Comparison of ENCODE assay signal across 9 cellular contexts in genomic region chr20:57432480-57432873, GRCh38. TPM values are rescaled to one million over a fixed set of nuclear protein-coding genes. Genes with fewer than 3 reads are reported as not detected.
A peak's percentile ranks its signal among the peaks of the same experiment; 100 is the strongest.
DNase-seq lines count a peak whose midpoint lies in the region; ATAC-seq and TF ChIP-seq lines count a peak whose summit lies in the region.
"Had no signal": no experiment of that assay in that cellular context is flagged by ENCODE, and none has a peak within 500 bp of the region (broad histone marks: within the 10 kb centered on the region; RNA-seq: fewer than 3 reads in every experiment).

No MANE protein-coding gene starts in this region.

- TF ChIP-seq POLR2A in spleen (IDR thresholded peaks at IDR 0.05): no peak

- H3K9me3 Mint-ChIP-seq in activated T-cell treated with anti-CD3 and anti-CD28 coated beads, Interleukin-2, amount 50 U/mL, for 24 hours: no peaks in the 10 kb centered on the region
- H3K9me3 Mint-ChIP-seq in Caco-2 (ENCODE audit: unreplicated experiment): peaks cover 10% of the 10 kb centered on the region

- H3K9me3 ChIP-seq in OCI-LY7 (ENCODE audit: low read length): peaks cover 6% of the 10 kb centered on the region; the same call in 1 of the 2 replicates
- no peaks in the 10 kb centered on the region for H3K9me3 ChIP-seq in effector memory CD4-positive, alpha-beta T cell (ENCODE audit: control insufficient read depth, low read length)
- H3K9me3 ChIP-seq in spleen: peaks cover 0 to 3% (median 0%) of the 10 kb centered on the region in 8 donors
- 0 out of 2 replicates have a peak, but pooled peaks cover 2% of the 10 kb centered on the region for H3K9me3 ChIP-seq in Caco-2
- H3K9me3 ChIP-seq: vagina had no signal

- H3K27ac ChIP-seq in OCI-LY7 (ENCODE audit: low read depth, low read length, poor library complexity, severe bottlenecking) (peak overlapping the region; percentile 86), spleen (peak overlapping the region; percentile 63 to 90 (median 82))
- peak overlapping the region; percentile 50 for H3K27ac ChIP-seq in effector memory CD4-positive, alpha-beta T cell (ENCODE audit: insufficient read depth, low read length, poor library complexity, severe bottlenecking)
- H3K27ac ChIP-seq: vagina had no signal

- no peaks in the 10 kb centered on the region for H3K27me3 Mint-ChIP-seq in activated T-cell treated with anti-CD3 and anti-CD28 coated beads, Interleukin-2, amount 50 U/mL, for 24 hours
- peaks cover 15% of the 10 kb centered on the region for H3K27me3 Mint-ChIP-seq in Caco-2 (ENCODE audit: insufficient read depth, unreplicated experiment)

- H3K27me3 ChIP-seq in effector memory CD4-positive, alpha-beta T cell (replicated peaks; ENCODE audit: control insufficient read depth, insufficient read depth, low read length, poor library complexity, severe bottlenecking): no peaks in the 10 kb centered on the region
- H3K27me3 ChIP-seq in spleen (replicated peaks in 1 of 7) (no peaks in the 10 kb centered on the region), Caco-2 (replicated peaks; ENCODE audit: control insufficient read depth, insufficient read depth, low read length) (no peaks in the 10 kb centered on the region; the same call in 1 of the 2 replicates)
- H3K27me3 ChIP-seq: vagina had no signal

- TF ChIP-seq CTCF in OCI-LY7 (conservative IDR thresholded peaks at IDR 0.05; ENCODE audit: low read length): no peak
- no peak for TF ChIP-seq CTCF in spleen (IDR thresholded peaks at IDR 0.05 in 8 of 11, conservative IDR thresholded peaks at IDR 0.05 in 3 of 11)
- TF ChIP-seq CTCF in Caco-2 (IDR thresholded peaks at IDR 0.05; ENCODE audit: insufficient read depth in 1 of 2, low read depth in 1 of 2, low read length in 1 of 2, severe bottlenecking in 1 of 2, unreplicated experiment in 1 of 2): no peak

- ATAC-seq in HG02759 (IDR thresholded peaks at IDR 0.05; ENCODE audit: unreplicated experiment): no peak

- CTCF ChIA-PET in OCI-LY7 (lab: Charles Lee; ENCODE audit: unreplicated experiment): interaction anchor here (0.6 kb wide), 1 partner anchor 140 kb away, joined by 3 read pairs; no protein-coding TSS in a partner anchor
- CTCF ChIA-PET in Caco-2 (lab: Charles Lee): interaction anchor here (0.6 kb wide), 1 partner anchor 138 kb away, joined by 3 read pairs; no protein-coding TSS in a partner anchor

- H3K4me3 ChIP-seq in OCI-LY7 (ENCODE audit: low read depth, low read length, poor library complexity, severe bottlenecking): peak overlapping the region; percentile 30
- H3K4me3 ChIP-seq in effector memory CD4-positive, alpha-beta T cell (ENCODE audit: insufficient read depth, low read depth, low read length, poor library complexity, severe bottlenecking): peak overlapping the region; percentile 9
- H3K4me3 ChIP-seq in spleen: peak overlapping the region in 1 of 8 donors; percentile 35
- no peak overlapping the region for H3K4me3 ChIP-seq in Caco-2 (ENCODE audit: low read depth, low read length)
- H3K4me3 ChIP-seq: vagina had no signal

- H4K20me1 ChIP-seq in OCI-LY7 (ENCODE audit: insufficient read depth, low read length): no peaks in the 10 kb centered on the region

- H3K36me3 Mint-ChIP-seq in activated T-cell treated with anti-CD3 and anti-CD28 coated beads, Interleukin-2, amount 50 U/mL, for 24 hours (ENCODE audit: low read depth): peaks cover 3% of the 10 kb centered on the region
- no peaks in the 10 kb centered on the region for H3K36me3 Mint-ChIP-seq in Caco-2 (ENCODE audit: insufficient read depth, unreplicated experiment)

- peaks cover 75% of the 10 kb centered on the region for H3K4me1 ChIP-seq in OCI-LY7 (ENCODE audit: insufficient read depth, low read length, poor library complexity, severe bottlenecking)
- peaks cover 48% of the 10 kb centered on the region for H3K4me1 ChIP-seq in effector memory CD4-positive, alpha-beta T cell (ENCODE audit: control insufficient read depth, insufficient read depth, low read length, poor library complexity, severe bottlenecking)
- H3K4me1 ChIP-seq in spleen: peaks cover 39 to 95% (median 78%) of the 10 kb centered on the region in 6 donors
- peaks cover 7% of the 10 kb centered on the region; the same call in 1 of the 2 replicates for H3K4me1 ChIP-seq in Caco-2

- H3K9me2 ChIP-seq in OCI-LY7 (ENCODE audit: insufficient read depth, low read length): no peaks in the 10 kb centered on the region

- peak overlapping the region; percentile 89 for H3K27ac Mint-ChIP-seq in activated T-cell treated with anti-CD3 and anti-CD28 coated beads, Interleukin-2, amount 50 U/mL, for 24 hours
- H3K27ac Mint-ChIP-seq in Caco-2 (ENCODE audit: unreplicated experiment): no peak overlapping the region

- peak overlapping the region; percentile 62 for H3K4me2 ChIP-seq in OCI-LY7 (ENCODE audit: low read length)

- H3K36me3 ChIP-seq in OCI-LY7 (ENCODE audit: insufficient read depth, low read length): no peaks in the 10 kb centered on the region
- H3K36me3 ChIP-seq in effector memory CD4-positive, alpha-beta T cell (ENCODE audit: control insufficient read depth, insufficient read depth, low read length): no peaks in the 10 kb centered on the region
- H3K36me3 ChIP-seq in spleen: no peaks in the 10 kb centered on the region
- no peaks in the 10 kb centered on the region for H3K36me3 ChIP-seq in Caco-2 (ENCODE audit: control insufficient read depth, insufficient read depth, low read length)
- H3K36me3 ChIP-seq: vagina had no signal

- H2AFZ ChIP-seq in OCI-LY7 (ENCODE audit: low read length): peak overlapping the region; percentile 27; the same call in 1 of the 2 replicates

- WGBS in spleen, 5 donors: 58 to 71% (median 68%) methylated on average over 7 of the region's 7 CpGs

- H3K4me3 Mint-ChIP-seq in activated T-cell treated with anti-CD3 and anti-CD28 coated beads, Interleukin-2, amount 50 U/mL, for 24 hours: peak overlapping the region; percentile 20
- H3K4me3 Mint-ChIP-seq in Caco-2 (ENCODE audit: unreplicated experiment): no peak overlapping the region

- H3K4me1 Mint-ChIP-seq in activated T-cell treated with anti-CD3 and anti-CD28 coated beads, Interleukin-2, amount 50 U/mL, for 24 hours (ENCODE audit: low read depth): peaks cover 58% of the 10 kb centered on the region
- no peaks in the 10 kb centered on the region for H3K4me1 Mint-ChIP-seq in Caco-2 (ENCODE audit: low read depth, unreplicated experiment)

- intact Hi-C loops in OCI-LY7 (cut with micrococcal nuclease; ENCODE audit: unreplicated experiment): no loop called here
- intact Hi-C loops in spleen (cut with DNase I; ENCODE audit: low total_unique reads): no loop called here
- intact Hi-C loops in Caco-2 (cut with micrococcal nuclease; ENCODE audit: unreplicated experiment): no loop called here

- POLR2A ChIA-PET in OCI-LY7 (lab: Charles Lee) (interaction anchor here (0.8 to 2.1 kb wide), 6 partner anchors 15 to 42 kb away, joined by 3 to 8 read pairs (median 6); partner anchors contain the start of gene RBM38), Caco-2 (lab: Charles Lee) (no interaction called here)

- DNase-seq in activated T-cell treated with anti-CD3 and anti-CD28 coated beads, Interleukin-2, amount 50 U/mL, for 24 hours: no peak
- DNase-seq in activated T-cell treated with anti-CD3 and anti-CD28 coated beads, Interleukin-2, amount 50 U/mL, for 1 hour: no peak
- DNase-seq in OCI-LY7 (ENCODE audit: low spot score): no peak
- DNase-seq in effector memory CD4-positive, alpha-beta T cell: no peak
- peak; percentile 82 for DNase-seq in spleen
- DNase-seq in NCI-H2029 treated with DMSO at 0.1 percent for 48 hours (lab: John Stamatoyannopoulos, UW): no peak
- no peak for DNase-seq in Caco-2

- BruUV-seq in OCI-LY7 (replicated peaks; lab: Mats Ljungman, UMichigan) (no TSS peak), Caco-2 (replicated peaks; lab: Mats Ljungman, UMichigan) (no TSS peak)

- no peaks in the 10 kb centered on the region for H3K79me2 ChIP-seq in OCI-LY7 (ENCODE audit: insufficient read depth, low read depth, low read length)

RNA-seq across cellular contexts. Expression of gene RBM38, which starts 41.3 kb away (rescaled TPM):
- 136 and 174 TPM in 2 replicates for total RNA-seq in OCI-LY7 (2014; rRNA removed; shearing (Covaris generic))
- total RNA-seq in OCI-LY7 (2022): 119 and 128 TPM in 2 replicates
- total RNA-seq in spleen: 100 to 1,000 TPM in 1 of 7 donors, 10 to 100 TPM in 6; 49.2 to 120 (median 61.6) TPM
- 10 to 100 TPM; 48.6 to 87.8 (median 81.2) TPM for polyA plus RNA-seq in spleen
- 34.4 and 39.2 TPM in 2 replicates for total RNA-seq in Caco-2 (2022)
